Comparison of ENCODE assay signal across 8 cellular contexts in the genomic region with DNA sequence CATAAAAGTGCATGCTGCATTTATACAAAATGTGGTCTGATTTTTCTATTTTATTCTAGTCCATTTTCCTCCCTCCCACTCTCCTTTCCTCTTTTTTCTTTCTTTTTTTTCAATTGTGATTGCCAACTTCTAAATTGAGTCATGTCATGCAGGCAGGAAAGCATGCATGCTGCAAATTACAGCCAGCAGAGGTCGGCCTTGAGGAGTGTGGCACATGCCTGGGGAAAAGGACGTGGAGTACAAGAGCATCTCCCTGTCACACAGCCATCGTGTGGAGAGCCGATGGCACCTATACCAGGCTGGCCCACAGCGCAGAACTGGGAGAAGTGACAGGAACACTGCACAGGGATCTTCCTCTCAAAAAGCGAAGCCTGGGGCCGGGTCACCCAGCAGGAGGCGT. TPM values are rescaled to one million over a fixed set of nuclear protein-coding genes. Genes with fewer than 3 reads are reported as not detected.
DNase-seq lines count a peak whose midpoint lies in the region; ATAC-seq and TF ChIP-seq lines count a peak whose summit lies in the region.

No MANE protein-coding gene starts in this region.

- H3K27ac ChIP-seq in MM.1S (ENCODE audit: low read length) = no peak overlapping the region
- no peak overlapping the region for H3K27ac ChIP-seq in trophoblast cell (ENCODE audit: low read depth, low read length)

- H3K9me3 ChIP-seq in MM.1S (replicated peaks; ENCODE audit: insufficient read depth, low read length) = no peaks in the 10 kb centered on the region
- H3K9me3 ChIP-seq in trophoblast cell (ENCODE audit: insufficient read depth, low read depth, low read length) = peaks cover 5% of the 10 kb centered on the region

- no peak overlapping the region for H2BK12ac ChIP-seq in trophoblast cell (ENCODE audit: low read length)

- no peak for ATAC-seq in Right ventricle myocardium superior (ENCODE audit: poor library complexity)

- no peak overlapping the region for H3K23ac ChIP-seq in trophoblast cell (ENCODE audit: low read length)

- H3K4ac ChIP-seq in trophoblast cell (ENCODE audit: low read depth, low read length) = no peak overlapping the region

- H3K27me3 ChIP-seq in MM.1S (replicated peaks; ENCODE audit: insufficient read depth, low read length) (no peaks in the 10 kb centered on the region), trophoblast cell (ENCODE audit: insufficient read depth, low read length) (no peaks in the 10 kb centered on the region)

- no peaks in the 10 kb centered on the region for H3K79me1 ChIP-seq in trophoblast cell (ENCODE audit: low read length)

- H3F3A ChIP-seq in MM.1S (ENCODE audit: insufficient read depth, low read length) = no peaks in the 10 kb centered on the region

- intact Hi-C loops in Right ventricle myocardium superior (cut with DNase I) = no loop called here

- H3K4me2 ChIP-seq in MM.1S (ENCODE audit: low read depth, low read length) = no peak overlapping the region
- H3K4me2 ChIP-seq in trophoblast cell (ENCODE audit: low read length) = no peak overlapping the region

- H3K27me3 Mint-ChIP-seq in activated naive CD4-positive, alpha-beta T cell treated with anti-CD3 and anti-CD28 coated beads, Interleukin-2, amount 10 ng/mL, durations not matched to agents 7 days and 5 days = peaks cover 3% of the 10 kb centered on the region

- peak overlapping the region; percentile 13 for H3K27ac Mint-ChIP-seq in activated naive CD4-positive, alpha-beta T cell treated with anti-CD3 and anti-CD28 coated beads, Interleukin-2, amount 10 ng/mL, durations not matched to agents 7 days and 5 days

- H3K79me2 ChIP-seq in MM.1S (ENCODE audit: low read length) = no peaks in the 10 kb centered on the region
- no peaks in the 10 kb centered on the region for H3K79me2 ChIP-seq in trophoblast cell (ENCODE audit: control insufficient read depth, insufficient read depth, low read length, poor library complexity)

- no peak overlapping the region for H2BK5ac ChIP-seq in trophoblast cell (ENCODE audit: low read depth, low read length, poor library complexity)

- H3K4me3 Mint-ChIP-seq in activated naive CD4-positive, alpha-beta T cell treated with anti-CD3 and anti-CD28 coated beads, Interleukin-2, amount 10 ng/mL, durations not matched to agents 7 days and 5 days = no peak overlapping the region

- H3K36me3 ChIP-seq in MM.1S (replicated peaks; ENCODE audit: insufficient read depth, low read length) (no peaks in the 10 kb centered on the region), trophoblast cell (ENCODE audit: control insufficient read depth in 1 of 2, insufficient read depth in 2 of 2, low read length in 2 of 2) (no peaks in the 10 kb centered on the region)

- no peaks in the 10 kb centered on the region for H3K4me1 ChIP-seq in MM.1S (ENCODE audit: low read length)
- no peaks in the 10 kb centered on the region for H3K4me1 ChIP-seq in trophoblast cell (ENCODE audit: control insufficient read depth in 1 of 2, insufficient read depth in 2 of 2, low read length in 2 of 2)

- peaks cover 11% of the 10 kb centered on the region for H3K36me3 Mint-ChIP-seq in activated naive CD4-positive, alpha-beta T cell treated with anti-CD3 and anti-CD28 coated beads, Interleukin-2, amount 10 ng/mL, durations not matched to agents 7 days and 5 days

- TF ChIP-seq CTCF in MM.1S (IDR thresholded peaks at IDR 0.05; ENCODE audit: low read length) = peak; percentile 26

- H3K9ac ChIP-seq in MM.1S (ENCODE audit: low read length) (no peak overlapping the region), trophoblast cell (ENCODE audit: low read length) (no peak overlapping the region)

- H2AFZ ChIP-seq in MM.1S (ENCODE audit: low read length) = no peak overlapping the region
- no peak overlapping the region for H2AFZ ChIP-seq in trophoblast cell (ENCODE audit: insufficient read depth, low read length, poor library complexity)

- peak; percentile 49 for DNase-seq in GM03348 (ENCODE audit: low spot score)
- DNase-seq in MM.1S = no peak
- peak; percentile 64 for DNase-seq in activated naive CD4-positive, alpha-beta T cell treated with anti-CD3 and anti-CD28 coated beads, Interleukin-2, amount 10 ng/mL, durations not matched to agents 7 days and 5 days
- peak; percentile 14 to 41 for DNase-seq in trophoblast cell
- DNase-seq in COLO668 (lab: John Stamatoyannopoulos, UW; ENCODE audit: unreplicated experiment) = no peak
- DNase-seq in DMS153 treated with DMSO at 0.1 percent for 48 hours (lab: John Stamatoyannopoulos, UW; ENCODE audit: unreplicated experiment) = no peak
- DNase-seq in Right ventricle myocardium superior = no peak
- no peak for DNase-seq in stimulated activated naive CD4-positive, alpha-beta T cell treated with Interleukin-2 at 50 U/mL for 16 hours (lab: John Stamatoyannopoulos, UW)

- CTCF ChIA-PET in activated naive CD4-positive, alpha-beta T cell treated with anti-CD3 and anti-CD28 coated beads, Interleukin-2, amount 10 ng/mL, durations not matched to agents 7 days and 5 days (lab: Charles Lee) = interaction anchor here (0.8 to 1.6 kb wide), 5 partner anchors 18 to 565 kb away, joined by 3 to 10 read pairs (median 5); no protein-coding TSS in a partner anchor

- peaks cover 30% of the 10 kb centered on the region for H3K4me1 Mint-ChIP-seq in activated naive CD4-positive, alpha-beta T cell treated with anti-CD3 and anti-CD28 coated beads, Interleukin-2, amount 10 ng/mL, durations not matched to agents 7 days and 5 days

- H4K8ac ChIP-seq in trophoblast cell (ENCODE audit: low read depth, low read length) = no peak overlapping the region

- no CpG with 5 or more reads among the region's 8 CpGs for WGBS in trophoblast cell (ENCODE audit: extremely low coverage, insufficient coverage, insufficient read length)

- H4K20me1 ChIP-seq in MM.1S (ENCODE audit: insufficient read depth, low read length) = no peaks in the 10 kb centered on the region

- no peaks in the 10 kb centered on the region for H3K9me2 ChIP-seq in MM.1S (replicated peaks; ENCODE audit: insufficient read depth, low read length)

- H4K12ac ChIP-seq in trophoblast cell (ENCODE audit: low read depth, low read length) = no peak overlapping the region

- H2BK120ac ChIP-seq in trophoblast cell (ENCODE audit: insufficient read depth, low read length, poor library complexity) = no peak overlapping the region

- H3K18ac ChIP-seq in trophoblast cell (ENCODE audit: low read length) = no peak overlapping the region

- H3K4me3 ChIP-seq in MM.1S (ENCODE audit: low read length) = no peak overlapping the region
- H3K4me3 ChIP-seq in trophoblast cell (ENCODE audit: low read depth, low read length) = no peak overlapping the region

- H2AK5ac ChIP-seq in trophoblast cell (ENCODE audit: low read length) = no peak overlapping the region

- peaks cover 15% of the 10 kb centered on the region for H3K9me3 Mint-ChIP-seq in activated naive CD4-positive, alpha-beta T cell treated with anti-CD3 and anti-CD28 coated beads, Interleukin-2, amount 10 ng/mL, durations not matched to agents 7 days and 5 days

- H4K91ac ChIP-seq in trophoblast cell (ENCODE audit: low read depth, low read length) = no peak overlapping the region

- no peak overlapping the region for H3K14ac ChIP-seq in trophoblast cell (ENCODE audit: low read length)

RNA-seq across cellular contexts. Expression of gene LCT, which starts 17.8 kb away (rescaled TPM):
- 0.01 TPM in 2 replicates for polyA plus RNA-seq in trophoblast cell (2013)
- total RNA-seq in Right ventricle myocardium superior = not detected

RNA-seq across cellular contexts. Expression of gene MCM6, which starts 57.0 kb away (rescaled TPM):
- polyA plus RNA-seq in trophoblast cell (2013) = 25.0 and 26.8 TPM in 2 replicates
- 4.0 TPM for total RNA-seq in Right ventricle myocardium superior

Comparison
In these comparisons a context has a peak if more than half of its experiments do, and no peak if none do; other contexts are left out.
1. DNase-seq: peak in GM03348 (single experiment), activated naive CD4-positive, alpha-beta T cell treated with anti-CD3 and anti-CD28 coated beads, Interleukin-2, amount 10 ng/mL, durations not matched to agents 7 days and 5 days (single experiment) and trophoblast cell (2 of 2); none in MM.1S (single experiment), COLO668 (single experiment), DMS153 treated with DMSO at 0.1 percent for 48 hours (single experiment), Right ventricle myocardium superior (single experiment) and stimulated activated naive CD4-positive, alpha-beta T cell treated with Interleukin-2 at 50 U/mL for 16 hours (single experiment).